7 cellular contexts compared by ENCODE assay signal in genomic region chr10:101120520-101120883, GRCh38. TPM values are rescaled to one million over a fixed set of nuclear protein-coding genes. Genes with fewer than 3 reads are reported as not detected.
DNase-seq lines count a peak whose midpoint lies in the region; ATAC-seq and TF ChIP-seq lines count a peak whose summit lies in the region.

No MANE protein-coding gene starts in this region.

- intact Hi-C loops in activated CD8-positive, alpha-beta T cell treated with anti-CD3 and anti-CD28 coated beads for 36 hours (cut with micrococcal nuclease): no loop called here

- no peak for TF ChIP-seq POLR2A in erythroblast (IDR thresholded peaks at IDR 0.05; ENCODE audit: low read length)

- TF ChIP-seq CTCF in HEK293 (tag by site-specific recombination; IDR thresholded peaks at IDR 0.05): no peak
- no peak for TF ChIP-seq CTCF in activated CD8-positive, alpha-beta T cell treated with anti-CD3 and anti-CD28 coated beads for 36 hours (IDR thresholded peaks at IDR 0.05)
- TF ChIP-seq CTCF in glutamatergic neuron (IDR thresholded peaks at IDR 0.05; ENCODE audit: partially characterized antibody, unreplicated experiment): no peak

- POLR2A ChIA-PET in HEK293 (lab: Yijun Ruan, JAX): no interaction called here
- POLR2A ChIA-PET in activated CD8-positive, alpha-beta T cell treated with anti-CD3 and anti-CD28 coated beads for 36 hours (lab: Charles Lee): no interaction called here

- no peaks in the 10 kb centered on the region for H3K36me3 Mint-ChIP-seq in activated CD8-positive, alpha-beta T cell treated with anti-CD3 and anti-CD28 coated beads for 36 hours (ENCODE audit: low read depth)
- H3K36me3 Mint-ChIP-seq in glutamatergic neuron (ENCODE audit: unreplicated experiment): peaks cover 5% of the 10 kb centered on the region
- H3K36me3 Mint-ChIP-seq in stimulated activated effector memory CD8-positive, alpha-beta T cell treated with anti-CD3 and anti-CD28 coated beads, Interleukin-12 subunit alpha, Interleukin-12 subunit beta, amount 100 ng/mL, for 72 hours: no peaks in the 10 kb centered on the region

- no peaks in the 10 kb centered on the region for H3K36me3 ChIP-seq in HEK293 (ENCODE audit: control insufficient read depth in 2 of 2, insufficient read depth in 1 of 2, low read length in 2 of 2)

- no peak overlapping the region for H3K27ac ChIP-seq in HEK293 (ENCODE audit: extremely low read depth, low read depth, low read length)

- peaks cover 44% of the 10 kb centered on the region for H3K27me3 Mint-ChIP-seq in activated CD8-positive, alpha-beta T cell treated with anti-CD3 and anti-CD28 coated beads for 36 hours
- H3K27me3 Mint-ChIP-seq in glutamatergic neuron (ENCODE audit: unreplicated experiment): peaks cover 37% of the 10 kb centered on the region

- no peaks in the 10 kb centered on the region for H3K9me3 Mint-ChIP-seq in activated CD8-positive, alpha-beta T cell treated with anti-CD3 and anti-CD28 coated beads for 36 hours
- H3K9me3 Mint-ChIP-seq in glutamatergic neuron (ENCODE audit: unreplicated experiment): peaks cover 10% of the 10 kb centered on the region
- no peaks in the 10 kb centered on the region for H3K9me3 Mint-ChIP-seq in stimulated activated effector memory CD8-positive, alpha-beta T cell treated with anti-CD3 and anti-CD28 coated beads, Interleukin-12 subunit alpha, Interleukin-12 subunit beta, amount 100 ng/mL, for 72 hours

- peak overlapping the region; percentile 73 for H3K4me3 Mint-ChIP-seq in activated CD8-positive, alpha-beta T cell treated with anti-CD3 and anti-CD28 coated beads for 36 hours
- peak overlapping the region; percentile 61 for H3K4me3 Mint-ChIP-seq in glutamatergic neuron (ENCODE audit: unreplicated experiment)
- H3K4me3 Mint-ChIP-seq in stimulated activated effector memory CD8-positive, alpha-beta T cell treated with anti-CD3 and anti-CD28 coated beads, Interleukin-12 subunit alpha, Interleukin-12 subunit beta, amount 100 ng/mL, for 72 hours: peak overlapping the region; percentile 89

- H3K9me3 ChIP-seq in HEK293 (ENCODE audit: control insufficient read depth, insufficient read depth, low read depth, low read length): no peaks in the 10 kb centered on the region

- CTCF ChIA-PET in HEK293 (lab: Yijun Ruan, JAX): no interaction called here
- CTCF ChIA-PET in activated CD8-positive, alpha-beta T cell treated with anti-CD3 and anti-CD28 coated beads for 36 hours (lab: Charles Lee): interaction anchor here (0.6 to 4.8 kb wide), 3 partner anchors 22 to 93 kb away, joined by 3 to 49 read pairs (median 32); no protein-coding TSS in a partner anchor

- H3K27ac Mint-ChIP-seq in activated CD8-positive, alpha-beta T cell treated with anti-CD3 and anti-CD28 coated beads for 36 hours: no peak overlapping the region
- no peak overlapping the region for H3K27ac Mint-ChIP-seq in glutamatergic neuron (ENCODE audit: unreplicated experiment)
- peak overlapping the region; percentile 94 for H3K27ac Mint-ChIP-seq in stimulated activated effector memory CD8-positive, alpha-beta T cell treated with anti-CD3 and anti-CD28 coated beads, Interleukin-12 subunit alpha, Interleukin-12 subunit beta, amount 100 ng/mL, for 72 hours

- no peaks in the 10 kb centered on the region for H3K4me1 ChIP-seq in HEK293 (ENCODE audit: control insufficient read depth, insufficient read depth, low read length)

- no peak for ATAC-seq in activated CD8-positive, alpha-beta T cell treated with anti-CD3 and anti-CD28 coated beads for 36 hours
- ATAC-seq in stimulated activated effector memory CD8-positive, alpha-beta T cell treated with anti-CD3 and anti-CD28 coated beads, Interleukin-12 subunit alpha, Interleukin-12 subunit beta, amount 100 ng/mL, for 72 hours: no peak
- no peak for ATAC-seq in HG03460 (IDR thresholded peaks at IDR 0.05; ENCODE audit: unreplicated experiment)

- H3K4me3 ChIP-seq in HEK293 (ENCODE audit: low read depth, low read length): no peak overlapping the region

- no peak for DNase-seq in activated CD8-positive, alpha-beta T cell treated with anti-CD3 and anti-CD28 coated beads for 36 hours
- DNase-seq in glutamatergic neuron (no peak), NCI-H146 (lab: John Stamatoyannopoulos, UW) (no peak), erythroblast (lab: John Stamatoyannopoulos, UW) (no peak)
- DNase-seq in stimulated activated effector memory CD8-positive, alpha-beta T cell treated with anti-CD3 and anti-CD28 coated beads, Interleukin-12 subunit alpha, Interleukin-12 subunit beta, amount 100 ng/mL, for 72 hours (ENCODE audit: low spot score in 2 of 2): no peak

- H3K4me1 Mint-ChIP-seq in activated CD8-positive, alpha-beta T cell treated with anti-CD3 and anti-CD28 coated beads for 36 hours (ENCODE audit: low read depth): peaks cover 26% of the 10 kb centered on the region
- H3K4me1 Mint-ChIP-seq in glutamatergic neuron (ENCODE audit: low read depth, unreplicated experiment): peaks cover 10% of the 10 kb centered on the region
- H3K4me1 Mint-ChIP-seq in stimulated activated effector memory CD8-positive, alpha-beta T cell treated with anti-CD3 and anti-CD28 coated beads, Interleukin-12 subunit alpha, Interleukin-12 subunit beta, amount 100 ng/mL, for 72 hours: peaks cover 30% of the 10 kb centered on the region

TF ChIP-seq in HEK293, 187 proteins besides CTCF, POLR2A, EP300 and RAD21:
- TF ChIP-seq ZNF121 (tag by site-specific recombination; IDR thresholded peaks at IDR 0.05): peak; percentile 94
- TF ChIP-seq OSR2 (tag by site-specific recombination; IDR thresholded peaks at IDR 0.05): no peak

RNA-seq across cellular contexts. Expression of gene TLX1, which starts 10.6 kb away (rescaled TPM):
- total RNA-seq in activated CD8-positive, alpha-beta T cell treated with anti-CD3 and anti-CD28 coated beads for 36 hours: not detected
- total RNA-seq in glutamatergic neuron (ENCODE audit: unreplicated experiment): 14.3 TPM

RNA-seq across cellular contexts. Expression of gene KAZALD1, which starts 58.7 kb away (rescaled TPM):
- under 1 TPM; 0.72 to 0.90 TPM for total RNA-seq in activated CD8-positive, alpha-beta T cell treated with anti-CD3 and anti-CD28 coated beads for 36 hours
- total RNA-seq in glutamatergic neuron (ENCODE audit: unreplicated experiment): 0.59 TPM

Comparison
In these comparisons a context has a peak if more than half of its experiments do, and no peak if none do; other contexts are left out.
1. RNA of gene TLX1, which starts 10.6 kb away (total RNA-seq): 14.3 TPM in glutamatergic neuron (single experiment); not detected in activated CD8-positive, alpha-beta T cell treated with anti-CD3 and anti-CD28 coated beads for 36 hours; every median in the first group is over 10 times any median in the second.
2. Peak in every context shown above with its lines, with median percentiles within 50 percentile points of each other: H3K4me3 Mint-ChIP-seq.